Comparison of ENCODE assay signal across 21 cellular contexts in the genomic region with DNA sequence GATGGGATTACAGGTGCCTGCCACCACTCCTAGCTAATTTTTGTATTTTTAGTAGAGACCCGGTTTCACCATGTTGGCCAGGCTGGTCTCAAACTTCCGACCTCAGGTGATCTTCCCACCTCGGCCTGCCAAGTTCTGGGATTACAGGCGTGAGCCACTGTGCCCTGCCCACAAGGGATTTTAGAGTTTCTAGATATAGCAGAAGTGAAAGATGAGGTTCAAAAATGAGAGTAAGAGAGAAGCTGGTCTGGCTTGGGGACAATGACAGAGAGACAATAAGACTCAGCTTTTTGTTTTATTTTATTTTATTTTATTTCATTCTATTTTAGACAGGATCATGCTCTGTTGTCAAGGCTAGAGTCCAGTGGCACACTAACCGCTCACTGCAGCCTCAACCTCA.
"Had no signal": no experiment of that assay in that cellular context is flagged by ENCODE, and none has a peak within 500 bp of the region (broad histone marks: within the 10 kb centered on the region; RNA-seq: fewer than 3 reads in every experiment).

No MANE protein-coding gene starts in this region.

- H3K4me3 Mint-ChIP-seq: IgD-negative memory B cell had no signal

- H3K27ac Mint-ChIP-seq: IgD-negative memory B cell had no signal

- DNase-seq: Kasumi-1, MM.1S, NCI-H1092 treated with DMSO at 0.1 percent for 48 hours, NCI-H1436, NCI-H187, NCI-H2029, NCI-H2081 treated with DMSO at 0.1 percent for 48 hours, NCI-H2171, NCI-H2227 treated with DMSO at 0.1 percent for 48 hours, NCI-H446, NCI-H510A, NCI-H524 treated with DMSO at 0.1 percent for 48 hours, NCI-H69, Right ventricle myocardium superior, RPMI8226, SIG-M5, T-helper 2 cell had no signal

- FAIRE-seq: HTR-8/SVneo, K562, RCC 7860 had no signal

- ATAC-seq: K562 had no signal
